Comparison of ENCODE assay signal across 12 cellular contexts in genomic region chr20:43750774-43751166, GRCh38. TPM values are rescaled to one million over a fixed set of nuclear protein-coding genes. Genes with fewer than 3 reads are reported as not detected.
DNase-seq lines count a peak whose midpoint lies in the region; ATAC-seq and TF ChIP-seq lines count a peak whose summit lies in the region.
"Had no signal": no experiment of that assay in that cellular context is flagged by ENCODE, and none has a peak within 500 bp of the region (broad histone marks: within the 10 kb centered on the region; RNA-seq: fewer than 3 reads in every experiment).

No MANE protein-coding gene starts in this region.

- H3K27ac Mint-ChIP-seq in activated CD4-positive, alpha-beta T cell treated with anti-CD3 and anti-CD28 coated beads, Interleukin-2, amount 10 ng/mL, durations not matched to agents 7 days and 5 days, result peak overlapping the region; percentile 86
- H3K27ac Mint-ChIP-seq in activated naive CD8-positive, alpha-beta T cell treated with anti-CD3 and anti-CD28 coated beads for 36 hours, result peak overlapping the region; percentile 98

- peak overlapping the region; percentile 72 for H2AK5ac ChIP-seq in IMR-90 (ENCODE audit: low read depth, low read length)

- CTCF ChIA-PET in activated CD4-positive, alpha-beta T cell treated with anti-CD3 and anti-CD28 coated beads, Interleukin-2, amount 10 ng/mL, durations not matched to agents 7 days and 5 days (lab: Charles Lee), result interaction anchor here (0.7 to 3.7 kb wide), 22 partner anchors 10 to 341 kb away, joined by 3 to 23 read pairs (median 4); no protein-coding TSS in a partner anchor
- CTCF ChIA-PET in IMR-90 (lab: Yijun Ruan, JAX), result interaction anchor here (0.6 to 3.7 kb wide), 6 partner anchors 14 to 330 kb away, joined by 3 to 21 read pairs (median 4); no protein-coding TSS in a partner anchor

- H4K8ac ChIP-seq in IMR-90 (ENCODE audit: low read depth in 2 of 2, low read length in 2 of 2), result peak overlapping the region in 1 of 2 experiments; percentile 67; a peak in 2 of 4 replicates

- no peak overlapping the region for H3K56ac ChIP-seq in IMR-90 (ENCODE audit: extremely low read depth, insufficient read depth, low read length)

- TF ChIP-seq POLR2A in IMR-90 (IDR thresholded peaks at IDR 0.05; ENCODE audit: low read depth, low read length), result no peak

- no peaks in the 10 kb centered on the region for H3K9me3 ChIP-seq in IMR-90 (ENCODE audit: control insufficient read depth, insufficient read depth, low read length)
- no peaks in the 10 kb centered on the region for H3K9me3 ChIP-seq in effector memory CD4-positive, alpha-beta T cell (ENCODE audit: control insufficient read depth, low read length)
- H3K9me3 ChIP-seq: pancreas had no signal

- no peaks in the 10 kb centered on the region for H3K36me3 ChIP-seq in IMR-90 (ENCODE audit: control insufficient read depth, insufficient read depth, low read length)
- no peaks in the 10 kb centered on the region for H3K36me3 ChIP-seq in effector memory CD4-positive, alpha-beta T cell (ENCODE audit: control insufficient read depth, insufficient read depth, low read length)
- H3K36me3 ChIP-seq: pancreas had no signal

- peak overlapping the region; percentile 90; the same call in 1 of the 2 replicates for H2BK120ac ChIP-seq in IMR-90 (ENCODE audit: low read depth, low read length)

- DNase-seq in activated CD4-positive, alpha-beta T cell treated with anti-CD3 and anti-CD28 coated beads, Interleukin-2, amount 10 ng/mL, durations not matched to agents 7 days and 5 days, result no peak
- no peak for DNase-seq in activated CD4-positive, alpha-beta T cell treated with anti-CD3 and anti-CD28 coated beads for 1 hour
- DNase-seq in IMR-90 (no peak), DMS153 (lab: John Stamatoyannopoulos, UW) (no peak)
- DNase-seq in activated naive CD8-positive, alpha-beta T cell treated with anti-CD3 and anti-CD28 coated beads for 36 hours, result peak; percentile 18
- DNase-seq in stimulated activated CD8-positive, alpha-beta memory T cell treated with anti-CD3 and anti-CD28 coated beads, Interleukin-4, amount 100 ng/mL, for 48 hours, result peak; percentile 46
- no peak for DNase-seq in effector memory CD4-positive, alpha-beta T cell
- DNase-seq: NCI-H1092 treated with DMSO at 0.1 percent for 48 hours, pancreas, trophoblast cell had no signal

- H3K9ac ChIP-seq in IMR-90 (ENCODE audit: low read depth, low read length), result no peak overlapping the region

- H3K4ac ChIP-seq in IMR-90 (ENCODE audit: low read depth, low read length), result peak overlapping the region; percentile 57

- TF ChIP-seq CTCF in IMR-90 (conservative IDR thresholded peaks at IDR 0.05; ENCODE audit: low read depth, low read length), result no peak

- H3K4me2 ChIP-seq in IMR-90 (ENCODE audit: low read depth, low read length), result no peak overlapping the region

- peaks cover 4% of the 10 kb centered on the region for H3K9me3 Mint-ChIP-seq in activated CD4-positive, alpha-beta T cell treated with anti-CD3 and anti-CD28 coated beads, Interleukin-2, amount 10 ng/mL, durations not matched to agents 7 days and 5 days
- H3K9me3 Mint-ChIP-seq in activated naive CD8-positive, alpha-beta T cell treated with anti-CD3 and anti-CD28 coated beads for 36 hours, result peaks cover 14% of the 10 kb centered on the region

- TF ChIP-seq RAD21 in IMR-90 (IDR thresholded peaks at IDR 0.05; ENCODE audit: low read length), result no peak

- peak overlapping the region; percentile 70 for H2AFZ ChIP-seq in IMR-90 (replicated peaks; ENCODE audit: low read length, poor library complexity)

- H3K9me1 ChIP-seq in IMR-90 (ENCODE audit: insufficient read depth, low read length), result peaks cover 21% of the 10 kb centered on the region

- dilution Hi-C loops in IMR-90 (cut with HindIII; ENCODE audit: low sequenced_read_pairs, unreplicated experiment), result no loop called here

- peak overlapping the region; percentile 67 for H2BK5ac ChIP-seq in IMR-90 (ENCODE audit: low read depth, low read length, poor library complexity, severe bottlenecking)

- peaks cover 43% of the 10 kb centered on the region for H3K4me1 Mint-ChIP-seq in activated CD4-positive, alpha-beta T cell treated with anti-CD3 and anti-CD28 coated beads, Interleukin-2, amount 10 ng/mL, durations not matched to agents 7 days and 5 days
- peaks cover 40% of the 10 kb centered on the region for H3K4me1 Mint-ChIP-seq in activated naive CD8-positive, alpha-beta T cell treated with anti-CD3 and anti-CD28 coated beads for 36 hours

- H3K4me3 Mint-ChIP-seq in activated CD4-positive, alpha-beta T cell treated with anti-CD3 and anti-CD28 coated beads, Interleukin-2, amount 10 ng/mL, durations not matched to agents 7 days and 5 days, result no peak overlapping the region
- H3K4me3 Mint-ChIP-seq in activated naive CD8-positive, alpha-beta T cell treated with anti-CD3 and anti-CD28 coated beads for 36 hours, result peak overlapping the region; percentile 35

- no peak overlapping the region for H2AK9ac ChIP-seq in IMR-90 (replicated peaks; ENCODE audit: low read depth, low read length, poor library complexity)

- no peaks in the 10 kb centered on the region for H4K20me1 ChIP-seq in IMR-90 (ENCODE audit: insufficient read depth, low read length)

- H3K4me3 ChIP-seq in IMR-90 (ENCODE audit: insufficient read depth, low read depth, low read length), result no peak overlapping the region
- no peak overlapping the region for H3K4me3 ChIP-seq in effector memory CD4-positive, alpha-beta T cell (ENCODE audit: insufficient read depth, low read depth, low read length, poor library complexity, severe bottlenecking)
- H3K4me3 ChIP-seq: pancreas had no signal

- peak overlapping the region; percentile 54 for H4K91ac ChIP-seq in IMR-90 (ENCODE audit: insufficient read depth, low read depth, low read length)

- H3K79me1 ChIP-seq in IMR-90 (ENCODE audit: low read depth in 1 of 2, low read length in 2 of 2), result peaks cover 0 to 5% of the 10 kb centered on the region in 2 experiments; a peak in 1 of 4 replicates

- BruUV-seq in IMR-90 (replicated peaks; lab: Mats Ljungman, UMichigan), result no TSS peak

- in situ Hi-C loops in IMR-90 (cut with MboI; ENCODE audit: low sequenced_read_pairs), result loop anchor here (5.0 to 10.0 kb wide), 2 partner anchors 164 to 332 kb away; partner anchors contain the start of gene TOX2

- intact Hi-C loops in IMR-90 (cut with micrococcal nuclease), result loop anchor here (2.0 to 5.0 kb wide), 2 partner anchors 92 to 167 kb away; no protein-coding TSS in a partner anchor

- H2BK15ac ChIP-seq in IMR-90 (ENCODE audit: low read depth, low read length), result peak overlapping the region; percentile 35; the same call in 2 of the 3 replicates

- peak overlapping the region; percentile 58 for H2BK20ac ChIP-seq in IMR-90 (ENCODE audit: low read depth, low read length)

- peaks cover 4% of the 10 kb centered on the region for H3K36me3 Mint-ChIP-seq in activated CD4-positive, alpha-beta T cell treated with anti-CD3 and anti-CD28 coated beads, Interleukin-2, amount 10 ng/mL, durations not matched to agents 7 days and 5 days (ENCODE audit: low read depth)
- peaks cover 20% of the 10 kb centered on the region for H3K36me3 Mint-ChIP-seq in activated naive CD8-positive, alpha-beta T cell treated with anti-CD3 and anti-CD28 coated beads for 36 hours

- POLR2A ChIA-PET in activated CD4-positive, alpha-beta T cell treated with anti-CD3 and anti-CD28 coated beads, Interleukin-2, amount 10 ng/mL, durations not matched to agents 7 days and 5 days (lab: Charles Lee), result interaction anchor here (0.7 to 1.6 kb wide), 6 partner anchors 19 to 340 kb away, joined by 3 to 7 read pairs (median 3); no protein-coding TSS in a partner anchor
- POLR2A ChIA-PET in IMR-90 (lab: Charles Lee; ENCODE audit: unreplicated experiment), result interaction anchor here (0.6 kb wide), 1 partner anchor 329 kb away, joined by 3 read pairs; no protein-coding TSS in a partner anchor

- H3K27ac ChIP-seq in IMR-90 (ENCODE audit: insufficient read depth, low read length), result peak overlapping the region; percentile 4; the same call in 1 of the 2 replicates
- H3K27ac ChIP-seq in effector memory CD4-positive, alpha-beta T cell (ENCODE audit: insufficient read depth, low read length, poor library complexity, severe bottlenecking), result no peak overlapping the region
- H3K27ac ChIP-seq: pancreas had no signal

- H3K27me3 Mint-ChIP-seq in activated CD4-positive, alpha-beta T cell treated with anti-CD3 and anti-CD28 coated beads, Interleukin-2, amount 10 ng/mL, durations not matched to agents 7 days and 5 days, result no peaks in the 10 kb centered on the region
- H3K27me3 Mint-ChIP-seq in activated naive CD8-positive, alpha-beta T cell treated with anti-CD3 and anti-CD28 coated beads for 36 hours, result no peaks in the 10 kb centered on the region

- peaks cover 16% of the 10 kb centered on the region for H3K4me1 ChIP-seq in IMR-90 (ENCODE audit: control insufficient read depth, insufficient read depth, low read length)
- peaks cover 3% of the 10 kb centered on the region for H3K4me1 ChIP-seq in effector memory CD4-positive, alpha-beta T cell (ENCODE audit: control insufficient read depth, insufficient read depth, low read length, poor library complexity, severe bottlenecking)
- H3K4me1 ChIP-seq: pancreas had no signal

- peak overlapping the region; percentile 10; the same call in 1 of the 2 replicates for H3K18ac ChIP-seq in IMR-90 (ENCODE audit: low read depth, low read length)

- H3K27me3 ChIP-seq in IMR-90 (ENCODE audit: control insufficient read depth, insufficient read depth, low read length), result no peaks in the 10 kb centered on the region
- no peaks in the 10 kb centered on the region for H3K27me3 ChIP-seq in effector memory CD4-positive, alpha-beta T cell (replicated peaks; ENCODE audit: control insufficient read depth, insufficient read depth, low read length, poor library complexity, severe bottlenecking)

- peak overlapping the region; percentile 17; the same call in 1 of the 2 replicates for H3K14ac ChIP-seq in IMR-90 (replicated peaks; ENCODE audit: low read depth, low read length)

- ATAC-seq in IMR-90 (ENCODE audit: low read depth), result no peak
- no peak for ATAC-seq in GM18870 (IDR thresholded peaks at IDR 0.05; ENCODE audit: unreplicated experiment)
- ATAC-seq: pancreas had no signal

- H4K5ac ChIP-seq in IMR-90 (ENCODE audit: low read depth, low read length), result peak overlapping the region; percentile 10; the same call in 1 of the 2 replicates

- H3K23ac ChIP-seq in IMR-90 (ENCODE audit: low read depth, low read length), result peak overlapping the region; percentile 53; the same call in 1 of the 2 replicates

TF ChIP-seq in IMR-90, 13 proteins besides CTCF, POLR2A, EP300 and RAD21 (continues in another document):
- TF ChIP-seq NFE2L2 (IDR thresholded peaks at IDR 0.05; ENCODE audit: low read depth, low read length) (no peak), CEBPB (IDR thresholded peaks at IDR 0.05; ENCODE audit: low read depth, low read length) (no peak), RCOR1 (IDR thresholded peaks at IDR 0.05; ENCODE audit: insufficient replicate concordance, low read length) (no peak), MAFK (IDR thresholded peaks at IDR 0.05; ENCODE audit: low read depth, low read length) (no peak)

RNA-seq across cellular contexts. Expression of gene GTSF1L, which starts 24.0 kb away (rescaled TPM):
- not detected for total RNA-seq in activated CD4-positive, alpha-beta T cell treated with anti-CD3 and anti-CD28 coated beads, Interleukin-2, amount 10 ng/mL, durations not matched to agents 7 days and 5 days
- total RNA-seq in IMR-90 (2012; rRNA removed), result not detected in 2 replicates
- polyA plus RNA-seq in IMR-90 (2012; rRNA removed), result not detected in 2 replicates
- polyA plus RNA-seq in IMR-90 (2012; cell fraction: cytosol; rRNA removed), result not detected in 2 replicates
- polyA plus RNA-seq in IMR-90 (2012; cell fraction: nucleus; rRNA removed; ENCODE audit: low replicate concordance), result not detected in 2 replicates
- total RNA-seq in activated naive CD8-positive, alpha-beta T cell treated with anti-CD3 and anti-CD28 coated beads for 36 hours, result not detected
- total RNA-seq: frontal cortex, pancreas had no signal
- polyA plus RNA-seq: pancreas had no signal

Comparison
In these comparisons a context has a peak if more than half of its experiments do, and no peak if none do; other contexts are left out.
1. DNase-seq: peak in activated naive CD8-positive, alpha-beta T cell treated with anti-CD3 and anti-CD28 coated beads for 36 hours (single experiment) and stimulated activated CD8-positive, alpha-beta memory T cell treated with anti-CD3 and anti-CD28 coated beads, Interleukin-4, amount 100 ng/mL, for 48 hours (single experiment); none in activated CD4-positive, alpha-beta T cell treated with anti-CD3 and anti-CD28 coated beads, Interleukin-2, amount 10 ng/mL, durations not matched to agents 7 days and 5 days (single experiment), activated CD4-positive, alpha-beta T cell treated with anti-CD3 and anti-CD28 coated beads for 1 hour (single experiment), IMR-90 (single experiment), effector memory CD4-positive, alpha-beta T cell (0 of 3) and DMS153 (single experiment).